In genomic region chr1:204829133-204829532, GRCh38 we compare ENCODE assay signal across 8 cellular contexts. TPM values are rescaled to one million over a fixed set of nuclear protein-coding genes. Genes with fewer than 3 reads are reported as not detected.
DNase-seq lines count a peak whose midpoint lies in the region; ATAC-seq and TF ChIP-seq lines count a peak whose summit lies in the region.

No MANE protein-coding gene starts in this region.

- H3K4me1 ChIP-seq in SJCRH30 (peaks cover 6% of the 10 kb centered on the region; the same call in 1 of the 2 replicates), psoas muscle (no peaks in the 10 kb centered on the region)

- DNase-seq in COLO668 (lab: John Stamatoyannopoulos, UW; ENCODE audit: unreplicated experiment): peak; percentile 44
- DNase-seq in SJCRH30: peak; percentile 65 to 69
- peak in 39 of 42 donors; percentile 30 to 85 (median 65) for DNase-seq in head of caudate nucleus
- DNase-seq in psoas muscle: no peak
- DNase-seq in iPS-NIHi7 (ENCODE audit: extremely low spot score): no peak
- no peak for DNase-seq in lower leg skin (ENCODE audit: low spot score in 2 of 2)

- H3K36me3 ChIP-seq in SJCRH30 (no peaks in the 10 kb centered on the region), psoas muscle (ENCODE audit: insufficient read depth in 1 of 2, low read depth in 1 of 2) (no peaks in the 10 kb centered on the region)

- H3K4me3 ChIP-seq in SJCRH30 (peak overlapping the region; percentile 64), psoas muscle (peak overlapping the region; percentile 51), lower leg skin (ENCODE audit: low read depth, poor library complexity, severe bottlenecking) (no peak overlapping the region)

- 31 to 45% (median 44%) methylated on average over 5 of the region's 5 CpGs for WGBS in psoas muscle, 3 donors
- WGBS in lower leg skin, 2 donors: 39 to 42% methylated on average over 5 of the region's 5 CpGs

- intact Hi-C loops in head of caudate nucleus (cut with DNase I): loop anchor here (5.0 kb wide), 2 partner anchors 43 to 113 kb away; partner anchors contain the start of gene NFASC
- intact Hi-C loops in psoas muscle (cut with DNase I): no loop called here
- intact Hi-C loops in lower leg skin (cut with DNase I; ENCODE audit: low total_unique reads): no loop called here

- no peaks in the 10 kb centered on the region for H3K9me3 ChIP-seq in SJCRH30 (replicated peaks)
- no peaks in the 10 kb centered on the region for H3K9me3 ChIP-seq in psoas muscle

- peak overlapping the region; percentile 14; the same call in 1 of the 2 replicates for H3K27ac ChIP-seq in SJCRH30
- no peak overlapping the region for H3K27ac ChIP-seq in psoas muscle

- no peaks in the 10 kb centered on the region for H3K27me3 ChIP-seq in SJCRH30
- H3K27me3 ChIP-seq in psoas muscle (ENCODE audit: insufficient read depth in 3 of 3, low read length in 2 of 3): peaks cover 0 to 42% (median 2%) of the 10 kb centered on the region in 3 donors

- TF ChIP-seq CTCF in psoas muscle (IDR thresholded peaks at IDR 0.05): no peak
- no peak for TF ChIP-seq CTCF in lower leg skin (IDR thresholded peaks at IDR 0.05)

- no peak for TF ChIP-seq POLR2A in lower leg skin (IDR thresholded peaks at IDR 0.05)

- no peak for ATAC-seq in psoas muscle
- ATAC-seq in HG02852 (IDR thresholded peaks at IDR 0.05; ENCODE audit: unreplicated experiment): no peak
- no peak for ATAC-seq in HG02840 (IDR thresholded peaks at IDR 0.05; ENCODE audit: low FRiP score, unreplicated experiment)

RNA-seq across cellular contexts. Expression of gene NFASC, which starts 41.5 kb away (rescaled TPM):
- 58.7 and 72.0 TPM in 2 replicates for total RNA-seq in SJCRH30 (2014; rRNA removed; shearing (Covaris generic))
- total RNA-seq in psoas muscle (1 to 10 TPM in 3 of 4 donors, under 1 TPM in 1; 0.90 to 7.5 (median 1.9) TPM), lower leg skin (10 to 100 TPM; 10.2 to 17.2 (median 14.2) TPM)
- polyA plus RNA-seq in psoas muscle: under 1 TPM; 0.46 to 0.75 (median 0.73) TPM

Comparison
In these comparisons a context has a peak if more than half of its experiments do, and no peak if none do; other contexts are left out.
1. DNase-seq: peak in COLO668 (single experiment), SJCRH30 (2 of 2) and head of caudate nucleus (39 of 42); none in psoas muscle (0 of 2), iPS-NIHi7 (single experiment) and lower leg skin (0 of 2).